32 cellular contexts compared by ENCODE assay signal in genomic region chr11:68862426-68862825, GRCh38.
"Had no signal": no experiment of that assay in that cellular context is flagged by ENCODE, and none has a peak within 500 bp of the region (broad histone marks: within the 10 kb centered on the region; RNA-seq: fewer than 3 reads in every experiment).

No MANE protein-coding gene starts in this region.

- ATAC-seq: activated naive CD4-positive, alpha-beta T cell treated with anti-CD3 and anti-CD28 coated beads, Interleukin-2, amount 50 U/mL, for 72 hours; activated T-cell treated with anti-CD3 and anti-CD28 coated beads, Interleukin-2, amount 50 U/mL, for 72 hours; effector memory CD8-positive, alpha-beta T cell; gastroesophageal sphincter; WTC11 had no signal

- H3K4me1 Mint-ChIP-seq: activated CD4-positive, alpha-beta memory T cell treated with anti-CD3 and anti-CD28 coated beads, Interleukin-2, amount 10 ng/mL, durations not matched to agents 7 days and 5 days; activated CD4-positive, alpha-beta T cell treated with anti-CD3 and anti-CD28 coated beads, Interleukin-2, amount 10 ng/mL, durations not matched to agents 7 days and 5 days; activated naive CD4-positive, alpha-beta T cell treated with anti-CD3 and anti-CD28 coated beads, Interleukin-2, amount 10 ng/mL, durations not matched to agents 7 days and 5 days; central memory CD8-positive, alpha-beta T cell; WTC11 had no signal

- H3K27ac Mint-ChIP-seq: activated CD4-positive, alpha-beta memory T cell treated with anti-CD3 and anti-CD28 coated beads, Interleukin-2, amount 10 ng/mL, durations not matched to agents 7 days and 5 days; activated CD4-positive, alpha-beta T cell treated with anti-CD3 and anti-CD28 coated beads, Interleukin-2, amount 10 ng/mL, durations not matched to agents 7 days and 5 days; activated naive CD4-positive, alpha-beta T cell treated with anti-CD3 and anti-CD28 coated beads, Interleukin-2, amount 10 ng/mL, durations not matched to agents 7 days and 5 days; activated naive CD4-positive, alpha-beta T cell treated with anti-CD3 and anti-CD28 coated beads, Interleukin-2, amount 50 U/mL, for 72 hours; activated T-cell treated with anti-CD3 and anti-CD28 coated beads, Interleukin-2, amount 50 U/mL, for 24 hours; activated T-cell treated with anti-CD3 and anti-CD28 coated beads, Interleukin-2, amount 50 U/mL, for 72 hours; effector memory CD8-positive, alpha-beta T cell; WTC11 had no signal

- DNase-seq: activated CD4-positive, alpha-beta memory T cell treated with anti-CD3 and anti-CD28 coated beads, Interleukin-2, amount 10 ng/mL, durations not matched to agents 7 days and 5 days; activated CD4-positive, alpha-beta T cell treated with anti-CD3 and anti-CD28 coated beads for 1 hour; activated CD4-positive, alpha-beta T cell treated with anti-CD3 and anti-CD28 coated beads for 4 hours; activated CD4-positive, alpha-beta T cell treated with anti-CD3 and anti-CD28 coated beads, Interleukin-2, amount 10 ng/mL, durations not matched to agents 7 days and 5 days; activated CD4-positive, alpha-beta T cell treated with anti-CD3 and anti-CD28 coated beads, Interleukin-2, amount 50 U/mL, for 4 hours; activated CD8-positive, alpha-beta memory T cell treated with anti-CD3 and anti-CD28 coated beads, Interleukin-2, amount 50 U/mL, for 48 hours; activated gamma-delta T cell; activated naive CD4-positive, alpha-beta T cell; activated naive CD4-positive, alpha-beta T cell treated with anti-CD3 and anti-CD28 coated beads, Interleukin-2, amount 10 ng/mL, durations not matched to agents 7 days and 5 days; activated T-cell treated with anti-CD3 and anti-CD28 coated beads for 4 hours; activated T-cell treated with anti-CD3 and anti-CD28 coated beads, Interleukin-2, amount 50 U/mL, for 24 hours; activated T-cell treated with anti-CD3 and anti-CD28 coated beads, Interleukin-2, amount 50 U/mL, for 72 hours; amniotic stem cell; anterior cingulate cortex; brain microvascular endothelial cell; cortex of kidney; dermis blood vessel endothelial cell; effector CD4-positive, alpha-beta T cell; effector memory CD8-positive, alpha-beta T cell; esophagus squamous epithelium; foreskin melanocyte; T-helper 2 cell had no signal

- H3K27ac ChIP-seq: brain microvascular endothelial cell, epithelial cell of prostate, esophagus squamous epithelium, gastroesophageal sphincter, VCaP had no signal

- H3K36me3 ChIP-seq: brain microvascular endothelial cell, esophagus squamous epithelium, gastroesophageal sphincter had no signal

- H3K27me3 ChIP-seq: brain microvascular endothelial cell, esophagus squamous epithelium, gastroesophageal sphincter had no signal

- H3K36me3 Mint-ChIP-seq: activated naive CD4-positive, alpha-beta T cell treated with anti-CD3 and anti-CD28 coated beads, Interleukin-2, amount 10 ng/mL, durations not matched to agents 7 days and 5 days had no signal

- H3K9me3 ChIP-seq: gastroesophageal sphincter had no signal

- FAIRE-seq: astrocyte, bronchial epithelial cell, colon, endothelial cell of umbilical vein had no signal

- H3K4me3 Mint-ChIP-seq: activated CD4-positive, alpha-beta memory T cell treated with anti-CD3 and anti-CD28 coated beads, Interleukin-2, amount 10 ng/mL, durations not matched to agents 7 days and 5 days; activated CD4-positive, alpha-beta T cell treated with anti-CD3 and anti-CD28 coated beads, Interleukin-2, amount 10 ng/mL, durations not matched to agents 7 days and 5 days; activated naive CD4-positive, alpha-beta T cell treated with anti-CD3 and anti-CD28 coated beads, Interleukin-2, amount 10 ng/mL, durations not matched to agents 7 days and 5 days; activated T-cell treated with anti-CD3 and anti-CD28 coated beads, Interleukin-2, amount 50 U/mL, for 24 hours; activated T-cell treated with anti-CD3 and anti-CD28 coated beads, Interleukin-2, amount 50 U/mL, for 72 hours; central memory CD8-positive, alpha-beta T cell; effector memory CD8-positive, alpha-beta T cell; WTC11 had no signal

- H3K4me3 ChIP-seq: esophagus squamous epithelium, gastroesophageal sphincter had no signal

- H3K9me3 Mint-ChIP-seq: activated naive CD4-positive, alpha-beta T cell treated with anti-CD3 and anti-CD28 coated beads, Interleukin-2, amount 50 U/mL, for 72 hours; activated T-cell treated with anti-CD3 and anti-CD28 coated beads, Interleukin-2, amount 50 U/mL, for 72 hours; central memory CD8-positive, alpha-beta T cell; effector memory CD8-positive, alpha-beta T cell had no signal
